8 cellular contexts compared by ENCODE assay signal in the genomic region with DNA sequence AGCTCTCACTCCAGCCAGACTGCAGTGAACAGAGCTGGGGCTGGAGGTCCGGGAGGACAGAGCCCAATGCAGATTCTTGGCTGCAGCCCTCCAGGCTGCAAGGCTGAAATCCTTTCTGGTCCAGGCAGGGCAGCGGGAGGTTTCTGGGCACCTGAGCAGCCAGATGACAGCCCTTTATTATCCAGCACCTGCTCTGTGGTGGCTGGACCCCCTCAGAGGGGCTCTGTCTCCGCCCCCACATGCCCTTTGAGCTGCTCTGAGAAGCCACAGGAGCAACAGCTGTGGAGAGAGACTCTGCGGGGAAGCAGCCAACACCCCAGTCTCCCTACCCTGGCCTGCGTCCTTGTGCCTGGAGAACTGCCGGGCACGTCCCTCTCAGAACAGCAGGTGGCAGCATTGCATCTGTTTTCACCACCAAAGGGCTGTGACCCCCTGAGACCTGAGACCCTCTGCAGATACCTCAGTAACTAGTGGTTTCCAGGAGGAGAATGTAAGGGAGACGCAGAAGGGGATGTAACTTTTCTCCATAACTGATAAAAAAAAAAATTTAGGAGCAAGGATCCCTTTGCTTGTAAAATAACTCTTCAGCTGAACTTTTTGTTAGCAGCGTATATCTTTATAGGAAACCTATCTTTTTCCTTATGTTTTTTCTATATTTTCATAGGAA. TPM values are rescaled to one million over a fixed set of nuclear protein-coding genes. Genes with fewer than 3 reads are reported as not detected.
DNase-seq lines count a peak whose midpoint lies in the region; ATAC-seq and TF ChIP-seq lines count a peak whose summit lies in the region.

No MANE protein-coding gene starts in this region.

- CTCF ChIA-PET in AG04450 (lab: Charles Lee): interaction anchor here (0.5 to 3.2 kb wide), 22 partner anchors 9 to 600 kb away, joined by 3 to 19 read pairs (median 4); partner anchors contain the start of gene DHX58
- CTCF ChIA-PET in activated CD4-positive, alpha-beta memory T cell treated with anti-CD3 and anti-CD28 coated beads for 36 hours (lab: Charles Lee): interaction anchor here (0.6 to 6.0 kb wide), 26 partner anchors 9 to 539 kb away, joined by 3 to 58 read pairs (median 4); partner anchors contain the start of genes DHX58, DNAJC7 and ODAD4

- WGBS in mesendoderm (ENCODE audit: extremely low coverage, insufficient coverage, low lambda C conversion rate): no CpG with 5 or more reads among the region's 9 CpGs

- intact Hi-C loops in activated CD4-positive, alpha-beta memory T cell treated with anti-CD3 and anti-CD28 coated beads for 36 hours (cut with micrococcal nuclease): loop anchor here (1.0 kb wide), 1 partner anchor 153 kb away; no protein-coding TSS in a partner anchor

- DNase-seq in AG04450 (ENCODE audit: low read depth, low spot score): peak; percentile 21
- DNase-seq in H4 (ENCODE audit: low spot score): peak; percentile 44
- DNase-seq in NCI-H748 treated with DMSO at 0.1 percent for 48 hours (lab: John Stamatoyannopoulos, UW): peak; percentile 20
- peak; percentile 80 for DNase-seq in activated CD4-positive, alpha-beta memory T cell treated with anti-CD3 and anti-CD28 coated beads for 36 hours
- DNase-seq in effector CD8-positive, alpha-beta T cell (lab: John Stamatoyannopoulos, UW): peak; percentile 46
- peak; percentile 78 for DNase-seq in mesendoderm
- DNase-seq in stimulated activated CD8-positive, alpha-beta memory T cell treated with anti-CD3 and anti-CD28 coated beads, Interleukin-2, amount 100 ng/mL, for 1 hour (ENCODE audit: low read depth in 2 of 2): peak; percentile 37 to 52

- POLR2A ChIA-PET in AG04450 (lab: Yijun Ruan, JAX): interaction anchor here (0.6 kb wide), 1 partner anchor 149 kb away, joined by 3 read pairs; the partner anchor contains the start of gene DHX58
- POLR2A ChIA-PET in activated CD4-positive, alpha-beta memory T cell treated with anti-CD3 and anti-CD28 coated beads for 36 hours (lab: Charles Lee): interaction anchor here (0.9 to 1.7 kb wide), 2 partner anchors 12 to 55 kb away, joined by 3 to 4 read pairs; partner anchors contain the start of gene DNAJC7

- no peak for ATAC-seq in esophagus mucosa

- H3K27me3 ChIP-seq in AG04450 (ENCODE audit: control insufficient read depth, insufficient read depth, low read length) (peaks cover 2% of the 10 kb centered on the region), mesendoderm (ENCODE audit: insufficient read depth, low read length, poor library complexity) (no peaks in the 10 kb centered on the region)

- H3K27ac ChIP-seq in AG04450 (ENCODE audit: low read depth, low read length): no peak overlapping the region
- H3K27ac ChIP-seq in mesendoderm (ENCODE audit: low read depth, low read length): no peak overlapping the region

- TF ChIP-seq CTCF in AG04450 (IDR thresholded peaks at IDR 0.05; ENCODE audit: low read depth, low read length): peak; percentile 93

- H3K79me1 ChIP-seq in mesendoderm (ENCODE audit: low read length): peaks cover 6% of the 10 kb centered on the region

- no peak overlapping the region for H2BK120ac ChIP-seq in mesendoderm (ENCODE audit: low read depth, low read length)

- H3K27ac Mint-ChIP-seq in activated CD4-positive, alpha-beta memory T cell treated with anti-CD3 and anti-CD28 coated beads for 36 hours: no peak overlapping the region

- no peak overlapping the region for H4K8ac ChIP-seq in mesendoderm (ENCODE audit: low read depth, low read length)

- no peak overlapping the region for H4K5ac ChIP-seq in mesendoderm (ENCODE audit: low read length)

- H2BK15ac ChIP-seq in mesendoderm (replicated peaks; ENCODE audit: low read depth): no peak overlapping the region

- peaks cover 2% of the 10 kb centered on the region; the same call in 1 of the 2 replicates for H3K9me3 ChIP-seq in AG04450 (ENCODE audit: control insufficient read depth, insufficient read depth, low read length)

- H3K36me3 Mint-ChIP-seq in activated CD4-positive, alpha-beta memory T cell treated with anti-CD3 and anti-CD28 coated beads for 36 hours: peaks cover 2% of the 10 kb centered on the region

- H3K4me3 Mint-ChIP-seq in activated CD4-positive, alpha-beta memory T cell treated with anti-CD3 and anti-CD28 coated beads for 36 hours: no peak overlapping the region

- no peak overlapping the region for H2BK5ac ChIP-seq in mesendoderm (ENCODE audit: low read length)

- H3K27me3 Mint-ChIP-seq in activated CD4-positive, alpha-beta memory T cell treated with anti-CD3 and anti-CD28 coated beads for 36 hours: no peaks in the 10 kb centered on the region

- H3K4me3 ChIP-seq in AG04450 (ENCODE audit: low read depth, low read length) (no peak overlapping the region), mesendoderm (ENCODE audit: low read length) (no peak overlapping the region)

- H3K79me2 ChIP-seq in mesendoderm (ENCODE audit: control insufficient read depth, insufficient read depth, low read length): no peaks in the 10 kb centered on the region

- peaks cover 7% of the 10 kb centered on the region for H3K4me1 ChIP-seq in mesendoderm (ENCODE audit: control insufficient read depth, low read depth, low read length)

- H3K18ac ChIP-seq in mesendoderm (ENCODE audit: low read length): no peak overlapping the region

- H3K4me1 Mint-ChIP-seq in activated CD4-positive, alpha-beta memory T cell treated with anti-CD3 and anti-CD28 coated beads for 36 hours (ENCODE audit: low read depth): peaks cover 21% of the 10 kb centered on the region

- H3K36me3 ChIP-seq in mesendoderm (ENCODE audit: control insufficient read depth, insufficient read depth, low read length): no peaks in the 10 kb centered on the region

- H3K23ac ChIP-seq in mesendoderm (ENCODE audit: low read length): no peak overlapping the region

- H3K56ac ChIP-seq in mesendoderm (ENCODE audit: low read length): no peak overlapping the region

- H3K4me2 ChIP-seq in mesendoderm (ENCODE audit: low read length): no peak overlapping the region

- no peak overlapping the region for H3K4ac ChIP-seq in mesendoderm (ENCODE audit: low read depth, low read length)

- H3K9me3 Mint-ChIP-seq in activated CD4-positive, alpha-beta memory T cell treated with anti-CD3 and anti-CD28 coated beads for 36 hours: no peaks in the 10 kb centered on the region

- no peak overlapping the region for H3K9ac ChIP-seq in mesendoderm (ENCODE audit: low read length)

- no peak overlapping the region for H2AK5ac ChIP-seq in mesendoderm (ENCODE audit: low read length)

RNA-seq across cellular contexts. Expression of gene CNP, which starts 3.7 kb away (rescaled TPM):
- 53.0 and 85.7 TPM in 2 replicates for polyA plus RNA-seq in AG04450 (2011; rRNA removed)
- polyA minus RNA-seq in AG04450 (2011; rRNA and poly(A)+ RNA removed): 126 and 219 TPM in 2 replicates
- total RNA-seq in H4 (2014; rRNA removed; shearing (Covaris generic)): 47.5 and 64.8 TPM in 2 replicates
- 10 to 100 TPM; 66.6 to 68.0 TPM for total RNA-seq in activated CD4-positive, alpha-beta memory T cell treated with anti-CD3 and anti-CD28 coated beads for 36 hours
- polyA plus RNA-seq in mesendoderm (2013, experiment 1 of 2): 21.5 TPM
- 21.6 TPM for polyA plus RNA-seq in mesendoderm (2013, experiment 2 of 2)
- total RNA-seq in esophagus mucosa: 89.9 TPM

RNA-seq across cellular contexts. Expression of gene ODAD4, which starts 32.5 kb away (rescaled TPM):
- 0.47 and 0.56 TPM in 2 replicates for polyA plus RNA-seq in AG04450 (2011; rRNA removed)
- polyA minus RNA-seq in AG04450 (2011; rRNA and poly(A)+ RNA removed): 0.74 and 2.0 TPM in 2 replicates
- 1.2 and 1.4 TPM in 2 replicates for total RNA-seq in H4 (2014; rRNA removed; shearing (Covaris generic))
- total RNA-seq in activated CD4-positive, alpha-beta memory T cell treated with anti-CD3 and anti-CD28 coated beads for 36 hours: 1 to 10 TPM in 1 of 2 experiments, under 1 TPM in 1; 0.77 to 1.4 TPM
- polyA plus RNA-seq in mesendoderm (2013, experiment 1 of 2): 0.63 TPM
- 0.94 TPM for polyA plus RNA-seq in mesendoderm (2013, experiment 2 of 2)
- not detected for total RNA-seq in esophagus mucosa

RNA-seq across cellular contexts. Expression of gene ACLY, which starts 44.1 kb away (rescaled TPM):
- 161 and 163 TPM in 2 replicates for polyA plus RNA-seq in AG04450 (2011; rRNA removed)
- 273 and 347 TPM in 2 replicates for polyA minus RNA-seq in AG04450 (2011; rRNA and poly(A)+ RNA removed)
- 98.9 and 101 TPM in 2 replicates for total RNA-seq in H4 (2014; rRNA removed; shearing (Covaris generic))
- 100 to 1,000 TPM; 186 to 203 TPM for total RNA-seq in activated CD4-positive, alpha-beta memory T cell treated with anti-CD3 and anti-CD28 coated beads for 36 hours
- 188 TPM for polyA plus RNA-seq in mesendoderm (2013, experiment 1 of 2)
- polyA plus RNA-seq in mesendoderm (2013, experiment 2 of 2): 192 TPM
- 161 TPM for total RNA-seq in esophagus mucosa

RNA-seq across cellular contexts. Expression of gene DNAJC7, which starts 54.3 kb away (rescaled TPM):
- 62.0 and 66.4 TPM in 2 replicates for polyA plus RNA-seq in AG04450 (2011; rRNA removed)
- polyA minus RNA-seq in AG04450 (2011; rRNA and poly(A)+ RNA removed): 46.4 and 57.9 TPM in 2 replicates
- 86.7 and 109 TPM in 2 replicates for total RNA-seq in H4 (2014; rRNA removed; shearing (Covaris generic))
- 10 to 100 TPM; 79.7 to 80.9 TPM for total RNA-seq in activated CD4-positive, alpha-beta memory T cell treated with anti-CD3 and anti-CD28 coated beads for 36 hours
- polyA plus RNA-seq in mesendoderm (2013, experiment 1 of 2): 157 TPM
- polyA plus RNA-seq in mesendoderm (2013, experiment 2 of 2): 150 TPM
- 75.5 TPM for total RNA-seq in esophagus mucosa

RNA-seq across cellular contexts. Expression of gene NKIRAS2, which starts 57.0 kb away (rescaled TPM):
- 46.5 and 51.3 TPM in 2 replicates for polyA plus RNA-seq in AG04450 (2011; rRNA removed)
- polyA minus RNA-seq in AG04450 (2011; rRNA and poly(A)+ RNA removed): 28.8 and 37.3 TPM in 2 replicates
- total RNA-seq in H4 (2014; rRNA removed; shearing (Covaris generic)): 23.9 and 36.9 TPM in 2 replicates
- 10 to 100 TPM; 15.6 to 16.1 TPM for total RNA-seq in activated CD4-positive, alpha-beta memory T cell treated with anti-CD3 and anti-CD28 coated beads for 36 hours
- polyA plus RNA-seq in mesendoderm (2013, experiment 1 of 2): 43.6 TPM
- polyA plus RNA-seq in mesendoderm (2013, experiment 2 of 2): 42.4 TPM
- total RNA-seq in esophagus mucosa: 30.3 TPM

Comparison
In these comparisons a context has a peak if more than half of its experiments do, and no peak if none do; other contexts are left out.
1. DNase-seq: peak in every context shown above with its lines; median percentile 80 in activated CD4-positive, alpha-beta memory T cell treated with anti-CD3 and anti-CD28 coated beads for 36 hours; 78 in mesendoderm; 46 in effector CD8-positive, alpha-beta T cell; 44 in stimulated activated CD8-positive, alpha-beta memory T cell treated with anti-CD3 and anti-CD28 coated beads, Interleukin-2, amount 100 ng/mL, for 1 hour; 44 in H4; 21 in AG04450; 20 in NCI-H748 treated with DMSO at 0.1 percent for 48 hours.